ENCODE assay signal across 8 cellular contexts in the genomic region with DNA sequence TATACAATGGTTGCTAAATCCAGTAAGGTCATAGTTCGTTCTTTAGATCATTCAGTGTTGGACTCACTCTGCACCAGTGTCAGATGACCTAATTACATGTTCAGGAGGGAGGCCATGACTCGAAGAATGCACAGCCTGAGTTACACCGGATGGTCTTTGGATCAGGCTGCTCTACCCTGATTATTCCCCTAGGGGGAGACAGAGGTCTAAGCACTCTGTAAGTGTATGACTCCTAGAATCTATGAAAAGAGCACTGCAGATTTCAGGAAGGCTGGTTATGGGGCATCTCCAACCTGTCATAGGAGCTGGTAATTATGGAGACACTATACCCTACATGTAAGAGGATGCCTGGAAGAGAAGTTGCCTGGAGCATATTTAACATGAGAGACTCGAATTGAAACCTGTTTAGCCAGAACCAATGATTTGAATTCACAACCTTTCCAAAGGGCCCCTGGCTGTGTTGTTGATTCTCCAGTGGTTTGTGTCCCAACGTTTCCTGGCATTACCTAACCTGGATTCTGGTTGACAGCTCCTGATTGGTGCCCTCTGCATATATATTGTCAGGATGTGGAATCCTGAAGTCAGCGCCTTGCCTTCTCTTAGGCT. TPM values are rescaled to one million over a fixed set of nuclear protein-coding genes. Genes with fewer than 3 reads are reported as not detected.
DNase-seq lines count a peak whose midpoint lies in the region; ATAC-seq and TF ChIP-seq lines count a peak whose summit lies in the region.

A gene with protein sequence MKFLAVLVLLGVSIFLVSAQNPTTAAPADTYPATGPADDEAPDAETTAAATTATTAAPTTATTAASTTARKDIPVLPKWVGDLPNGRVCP (plus strand): TSS at position 584 of the 606 bp plus-strand sequence. CDS start 67 bp downstream, outside the sequence.

- ATAC-seq in GM21723 (IDR thresholded peaks at IDR 0.05; ENCODE audit: unreplicated experiment) (peak; percentile 97), psoas muscle (no peak)

- DNase-seq in ELF-1 (ENCODE audit: low read depth, low spot score) (peak; percentile 73), KBM-7 (peak; percentile 72), OCI-LY7 (ENCODE audit: low spot score) (peak; percentile 67), activated T-cell treated with anti-CD3 and anti-CD28 coated beads for 48 hours (ENCODE audit: low read depth) (peak; percentile 61), fibroblast of the aortic adventitia (ENCODE audit: low read depth) (peak; percentile 75), psoas muscle (no peak), cortex of kidney (lab: John Stamatoyannopoulos, UW) (no peak)

- H3K36me3 ChIP-seq in OCI-LY7 (ENCODE audit: insufficient read depth, low read length) (no peaks in the 10 kb centered on the region), psoas muscle (ENCODE audit: insufficient read depth in 1 of 2, low read depth in 1 of 2) (no peaks in the 10 kb centered on the region)

- CTCF ChIA-PET in OCI-LY7 (lab: Charles Lee; ENCODE audit: unreplicated experiment), result no interaction called here

- H3K9me2 ChIP-seq in OCI-LY7 (ENCODE audit: insufficient read depth, low read length), result no peaks in the 10 kb centered on the region

- in situ Hi-C loops in KBM-7 (cut with MboI; ENCODE audit: low pct_unique_long_range_greater_than_20kb, low sequenced_read_pairs), result no loop called here

- no peaks in the 10 kb centered on the region for H3K4me1 ChIP-seq in OCI-LY7 (ENCODE audit: insufficient read depth, low read length, poor library complexity, severe bottlenecking)
- H3K4me1 ChIP-seq in psoas muscle, result no peaks in the 10 kb centered on the region

- peak; percentile 93 for TF ChIP-seq CTCF in OCI-LY7 (conservative IDR thresholded peaks at IDR 0.05; ENCODE audit: low read length)
- peak; percentile 95 for TF ChIP-seq CTCF in fibroblast of the aortic adventitia (IDR thresholded peaks at IDR 0.05; ENCODE audit: insufficient read depth, low read length)
- peak; percentile 44 for TF ChIP-seq CTCF in psoas muscle (IDR thresholded peaks at IDR 0.05)

- WGBS in psoas muscle, 3 donors, result 45% methylated on average over 6 of the region's 6 CpGs

- peaks cover 0 to 2% (median 2%) of the 10 kb centered on the region in 3 donors for H3K27me3 ChIP-seq in psoas muscle (ENCODE audit: insufficient read depth in 3 of 3, low read length in 2 of 3)

- no peaks in the 10 kb centered on the region for H3K79me2 ChIP-seq in OCI-LY7 (ENCODE audit: insufficient read depth, low read depth, low read length)

- intact Hi-C loops in OCI-LY7 (cut with micrococcal nuclease; ENCODE audit: unreplicated experiment) (loop anchor here (1.0 to 5.0 kb wide), 3 partner anchors 104 to 218 kb away; no protein-coding TSS in a partner anchor), psoas muscle (cut with DNase I) (no loop called here)

- H3K9me3 ChIP-seq in OCI-LY7 (ENCODE audit: low read length) (no peaks in the 10 kb centered on the region), psoas muscle (no peaks in the 10 kb centered on the region)

- no peak within 1 kb of the TSS for H2AFZ ChIP-seq in OCI-LY7 (ENCODE audit: low read length)

- H3K4me2 ChIP-seq in OCI-LY7 (ENCODE audit: low read length), result no peak within 1 kb of the TSS

- H3K4me3 ChIP-seq in OCI-LY7 (ENCODE audit: low read depth, low read length, poor library complexity, severe bottlenecking), result no peak within 1 kb of the TSS
- no peak within 1 kb of the TSS for H3K4me3 ChIP-seq in fibroblast of the aortic adventitia (ENCODE audit: low read depth, low read length)
- H3K4me3 ChIP-seq in psoas muscle, result no peak within 1 kb of the TSS

- H4K20me1 ChIP-seq in OCI-LY7 (ENCODE audit: insufficient read depth, low read length), result no peaks in the 10 kb centered on the region

- POLR2A ChIA-PET in OCI-LY7 (lab: Charles Lee), result no interaction called here

- no peak within 1 kb of the TSS for H3K27ac ChIP-seq in OCI-LY7 (ENCODE audit: low read depth, low read length, poor library complexity, severe bottlenecking)
- H3K27ac ChIP-seq in psoas muscle, result no peak within 1 kb of the TSS

- no TSS peak for BruUV-seq in OCI-LY7 (replicated peaks; lab: Mats Ljungman, UMichigan)

RNA-seq across cellular contexts. Expression of the gene that starts here (rescaled TPM):
- not detected in 2 replicates for total RNA-seq in OCI-LY7 (2014; rRNA removed; shearing (Covaris generic))
- total RNA-seq in OCI-LY7 (2022) (not detected in 2 replicates), fibroblast of the aortic adventitia (ENCODE audit: low replicate concordance) (not detected in 2 replicates), psoas muscle (not detected)
- polyA plus RNA-seq in psoas muscle, result not detected

Comparison
In these comparisons a context has a peak if more than half of its experiments do, and no peak if none do; other contexts are left out.
1. Peak in DNase-seq in OCI-LY7; RNA of the gene not detected or under 1 TPM.
2. Peak in DNase-seq in fibroblast of the aortic adventitia; RNA of the gene not detected or under 1 TPM.
3. DNase-seq: peak in ELF-1 (single experiment), KBM-7 (single experiment) and activated T-cell treated with anti-CD3 and anti-CD28 coated beads for 48 hours (single experiment); none in psoas muscle (0 of 2) and cortex of kidney (single experiment).
4. CTCF ChIP-seq: peak in every context shown above with its lines; median percentile 95 in fibroblast of the aortic adventitia; 93 in OCI-LY7; 44 in psoas muscle.